8 cellular contexts compared by ENCODE assay signal in genomic region chr7:25159983-25160596, GRCh38. TPM values are rescaled to one million over a fixed set of nuclear protein-coding genes. Genes with fewer than 3 reads are reported as not detected.
DNase-seq lines count a peak whose midpoint lies in the region; TF ChIP-seq lines count a peak whose summit lies in the region.
"Not testable (repeated sequence)": the region's sequence is repeated elsewhere in the genome, so short reads cannot be mapped to it uniquely, and the experiment has no call there.

No MANE protein-coding gene starts in this region.

- peak; percentile 59 for TF ChIP-seq CTCF in A673 (conservative IDR thresholded peaks at IDR 0.05; ENCODE audit: low read depth, low read length)
- TF ChIP-seq CTCF in MCF 10A (IDR thresholded peaks at IDR 0.05; ENCODE audit: unreplicated experiment), result peak; percentile 32
- peak; percentile 55 to 64 (median 59) for TF ChIP-seq CTCF in nephron (IDR thresholded peaks at IDR 0.05; ENCODE audit: unreplicated experiment in 3 of 3)

- POLR2A ChIA-PET in A673 (lab: Charles Lee; ENCODE audit: low non-redundant PET), result not testable (repeated sequence)
- POLR2A ChIA-PET in MCF 10A (lab: Yijun Ruan, JAX), result interaction anchor here (1.2 kb wide), 1 partner anchor 35 kb away, joined by 4 read pairs; the partner anchor contains the start of gene CYCS

- CTCF ChIA-PET in A673 (lab: Charles Lee) (interaction anchor here (1.0 kb wide), 1 partner anchor 20 kb away, joined by 3 read pairs; no protein-coding TSS in a partner anchor), MCF 10A (lab: Yijun Ruan, JAX) (interaction anchor here (0.6 to 2.4 kb wide), 12 partner anchors 11 to 847 kb away, joined by 3 to 9 read pairs (median 4); no protein-coding TSS in a partner anchor)

- H3K9me3 Mint-ChIP-seq in MCF 10A (ENCODE audit: unreplicated experiment); nephron: not testable (repeated sequence)

- not testable (repeated sequence) for H3K27me3 Mint-ChIP-seq in MCF 10A (ENCODE audit: insufficient read depth, unreplicated experiment); nephron (ENCODE audit: low read depth)

- not testable (repeated sequence) for H3K27ac Mint-ChIP-seq in MCF 10A (ENCODE audit: low read depth, unreplicated experiment); nephron

- not testable (repeated sequence) for H3K4me3 ChIP-seq in A673 (ENCODE audit: low read depth, low read length, poor library complexity, severe bottlenecking)

- H3K4me1 ChIP-seq in A673 (ENCODE audit: insufficient read depth, low read length, poor library complexity, severe bottlenecking), result not testable (repeated sequence)

- not testable (repeated sequence) for H3K27me3 ChIP-seq in A673 (replicated peaks; ENCODE audit: insufficient read depth, low read depth, low read length, poor library complexity)

- not testable (repeated sequence) for H3K36me3 Mint-ChIP-seq in MCF 10A (ENCODE audit: insufficient read depth, unreplicated experiment)
- peaks cover 13% of the 10 kb centered on the region for H3K36me3 Mint-ChIP-seq in nephron (ENCODE audit: low read depth)

- not testable (repeated sequence) for H3K27ac ChIP-seq in A673 (ENCODE audit: low read depth, low read length, poor library complexity, severe bottlenecking)

- not testable (repeated sequence) for H3K4me1 Mint-ChIP-seq in MCF 10A (ENCODE audit: insufficient read depth, unreplicated experiment); nephron

- intact Hi-C loops in A673 (cut with micrococcal nuclease; ENCODE audit: unreplicated experiment), result not testable (repeated sequence)
- intact Hi-C loops in MCF 10A (cut with micrococcal nuclease), result loop anchor here (2.0 kb wide), 1 partner anchor 65 kb away; no protein-coding TSS in a partner anchor

- not testable (repeated sequence) for BruUV-seq in A673 (replicated peaks; lab: Mats Ljungman, UMichigan); MCF 10A (replicated peaks; lab: Mats Ljungman, UMichigan)

- peak; percentile 71 for DNase-seq in A673 (ENCODE audit: low spot score)
- peak; percentile 7 for DNase-seq in GDM1 (lab: John Stamatoyannopoulos, UW)
- DNase-seq in HT1080 (ENCODE audit: low read depth), result peak; percentile 36
- DNase-seq in NCI-H2196 (lab: John Stamatoyannopoulos, UW; ENCODE audit: unreplicated experiment), result peak; percentile 56
- DNase-seq in SK-N-DZ (ENCODE audit: low spot score), result peak; percentile 57
- peak; percentile 63 for DNase-seq in MCF 10A (ENCODE audit: unreplicated experiment)
- peak; percentile 33 for DNase-seq in glomerular visceral epithelial cell (ENCODE audit: extremely low spot score)

- not testable (repeated sequence) for H3K9me3 ChIP-seq in A673 (ENCODE audit: low read depth, low read length, poor library complexity, severe bottlenecking)

- not testable (repeated sequence) for H3K4me3 Mint-ChIP-seq in MCF 10A (ENCODE audit: unreplicated experiment); nephron

- not testable (repeated sequence) for H3K36me3 ChIP-seq in A673 (ENCODE audit: insufficient read depth, low read length, poor library complexity, severe bottlenecking)

RNA-seq across cellular contexts. Expression of gene CYCS, which starts 35.0 kb away (rescaled TPM):
- 274 and 350 TPM in 2 replicates for total RNA-seq in A673 (2021)
- total RNA-seq in HT1080 (2014; rRNA removed; shearing (Covaris generic)), result 164 and 201 TPM in 2 replicates
- polyA plus RNA-seq in HT1080 (2015; cell fraction: cytosol; rRNA removed), result 145 and 173 TPM in 2 replicates
- 70.0 and 76.1 TPM in 2 replicates for polyA plus RNA-seq in HT1080 (2015; cell fraction: nucleus; rRNA removed)
- polyA plus RNA-seq in SK-N-DZ (2014; cell fraction: cytosol; rRNA removed), result 118 and 123 TPM in 2 replicates
- polyA plus RNA-seq in SK-N-DZ (2014; cell fraction: nucleus; rRNA removed), result 93.0 and 101 TPM in 2 replicates
- total RNA-seq in MCF 10A (2022), result 368 and 448 TPM in 2 replicates

Comparison
In these comparisons a context has a peak if more than half of its experiments do, and no peak if none do; other contexts are left out.
1. DNase-seq: peak in every context shown above with its lines; median percentile 71 in A673; 63 in MCF 10A; 57 in SK-N-DZ; 56 in NCI-H2196; 36 in HT1080; 33 in glomerular visceral epithelial cell; 7 in GDM1.